In genomic region chr12:109053382-109054123, GRCh38 we compare ENCODE assay signal across 1 cellular context.
TF ChIP-seq lines count a peak whose summit lies in the region.

No MANE protein-coding gene starts in this region.

TF ChIP-seq in GM23338, 12 proteins besides CTCF, POLR2A, EP300 and RAD21 (continued from another document):
- TF ChIP-seq ZNF462 (CRISPR knock-in tag; IDR thresholded peaks at IDR 0.05) (no peak), REST (IDR thresholded peaks at IDR 0.05; ENCODE audit: unreplicated experiment) (no peak), EZH2phosphoT487 (IDR thresholded peaks at IDR 0.05; ENCODE audit: unreplicated experiment) (no peak), ZNF331 (CRISPR knock-in tag; IDR thresholded peaks at IDR 0.05; ENCODE audit: low read depth) (no peak)
